8 cellular contexts compared by ENCODE assay signal in genomic region chr15:89358435-89358754, GRCh38. TPM values are rescaled to one million over a fixed set of nuclear protein-coding genes. Genes with fewer than 3 reads are reported as not detected.
DNase-seq lines count a peak whose midpoint lies in the region; ATAC-seq and TF ChIP-seq lines count a peak whose summit lies in the region.

No MANE protein-coding gene starts in this region.

- DNase-seq in colonic mucosa (no peak), trophoblast cell (no peak), NCI-H524 treated with DMSO at 0.1 percent for 48 hours (lab: John Stamatoyannopoulos, UW) (no peak), HUDEP-2 (lab: John Stamatoyannopoulos, UW; ENCODE audit: unreplicated experiment in 76 of 76) (no peak), midbrain (lab: John Stamatoyannopoulos, UW) (no peak)

- no peak overlapping the region for H4K91ac ChIP-seq in trophoblast cell (ENCODE audit: low read depth, low read length)

- intact Hi-C loops in colonic mucosa (cut with DNase I): loop anchor here (2.0 to 10.0 kb wide), 2 partner anchors 72 to 196 kb away; no protein-coding TSS in a partner anchor

- H2BK12ac ChIP-seq in trophoblast cell (ENCODE audit: low read length): no peak overlapping the region

- peak overlapping the region; percentile 96 for H3K4me2 ChIP-seq in trophoblast cell (ENCODE audit: low read length)

- H2BK5ac ChIP-seq in trophoblast cell (ENCODE audit: low read depth, low read length, poor library complexity): no peak overlapping the region

- peaks cover 58% of the 10 kb centered on the region for H3K27me3 Mint-ChIP-seq in IgD-negative memory B cell

- H3K36me3 Mint-ChIP-seq in IgD-negative memory B cell: no peaks in the 10 kb centered on the region

- H3K4me1 ChIP-seq in colonic mucosa (peaks cover 9% of the 10 kb centered on the region), trophoblast cell (ENCODE audit: control insufficient read depth in 1 of 2, insufficient read depth in 2 of 2, low read length in 2 of 2) (no peaks in the 10 kb centered on the region)

- peak overlapping the region; percentile 61 to 88 (median 84) for H3K4me3 Mint-ChIP-seq in IgD-negative memory B cell

- H4K8ac ChIP-seq in trophoblast cell (ENCODE audit: low read depth, low read length): no peak overlapping the region

- H3K27ac Mint-ChIP-seq in IgD-negative memory B cell: peak overlapping the region; percentile 22 to 83 (median 71)

- ATAC-seq in GM18907 (IDR thresholded peaks at IDR 0.05; ENCODE audit: unreplicated experiment): peak; percentile 6
- no peak for ATAC-seq in HG03442 (IDR thresholded peaks at IDR 0.05; ENCODE audit: unreplicated experiment)

- H3K36me3 ChIP-seq in colonic mucosa: no peaks in the 10 kb centered on the region
- no peaks in the 10 kb centered on the region for H3K36me3 ChIP-seq in trophoblast cell (ENCODE audit: control insufficient read depth in 1 of 2, insufficient read depth in 2 of 2, low read length in 2 of 2)

- no peak overlapping the region for H2AFZ ChIP-seq in trophoblast cell (ENCODE audit: insufficient read depth, low read length, poor library complexity)

- H2AK5ac ChIP-seq in trophoblast cell (ENCODE audit: low read length): no peak overlapping the region

- no peaks in the 10 kb centered on the region for H3K9me3 Mint-ChIP-seq in IgD-negative memory B cell

- no CpG with 5 or more reads among the region's 16 CpGs for WGBS in trophoblast cell (ENCODE audit: extremely low coverage, insufficient coverage, insufficient read length)

- H3K23ac ChIP-seq in trophoblast cell (ENCODE audit: low read length): no peak overlapping the region

- no peak overlapping the region for H3K14ac ChIP-seq in trophoblast cell (ENCODE audit: low read length)

- H3K79me1 ChIP-seq in trophoblast cell (ENCODE audit: low read length): no peaks in the 10 kb centered on the region

- no peak for TF ChIP-seq CTCF in colonic mucosa (IDR thresholded peaks at IDR 0.05)

- no peaks in the 10 kb centered on the region for H3K9me3 ChIP-seq in colonic mucosa
- peaks cover 8% of the 10 kb centered on the region for H3K9me3 ChIP-seq in trophoblast cell (ENCODE audit: insufficient read depth, low read depth, low read length)

- H3K4me1 Mint-ChIP-seq in IgD-negative memory B cell: peaks cover 0 to 17% (median 8%) of the 10 kb centered on the region in 3 donors

- no peak overlapping the region for H3K18ac ChIP-seq in trophoblast cell (ENCODE audit: low read length)

- no peak overlapping the region for H4K12ac ChIP-seq in trophoblast cell (ENCODE audit: low read depth, low read length)

- peak overlapping the region; percentile 29 for H3K4me3 ChIP-seq in colonic mucosa
- H3K4me3 ChIP-seq in trophoblast cell (ENCODE audit: low read depth, low read length): no peak overlapping the region

- H3K27me3 ChIP-seq in colonic mucosa: peaks cover 51% of the 10 kb centered on the region
- peaks cover 55% of the 10 kb centered on the region for H3K27me3 ChIP-seq in trophoblast cell (ENCODE audit: insufficient read depth, low read length)

- H2BK120ac ChIP-seq in trophoblast cell (ENCODE audit: insufficient read depth, low read length, poor library complexity): no peak overlapping the region

- H3K4ac ChIP-seq in trophoblast cell (ENCODE audit: low read depth, low read length): no peak overlapping the region

- H3K27ac ChIP-seq in colonic mucosa: no peak overlapping the region
- no peak overlapping the region for H3K27ac ChIP-seq in trophoblast cell (ENCODE audit: low read depth, low read length)

- H3K9ac ChIP-seq in colonic mucosa (ENCODE audit: low read depth in 2 of 2, low read length in 2 of 2) (no peak overlapping the region), trophoblast cell (ENCODE audit: low read length) (no peak overlapping the region)

- H3K79me2 ChIP-seq in trophoblast cell (ENCODE audit: control insufficient read depth, insufficient read depth, low read length, poor library complexity): no peaks in the 10 kb centered on the region

RNA-seq across cellular contexts. Expression of gene POLG, which starts 23.8 kb away (rescaled TPM):
- 46.5 TPM for polyA plus RNA-seq in IgD-negative memory B cell
- total RNA-seq in colonic mucosa: 10 to 100 TPM; 70.8 to 86.8 TPM
- 27.9 and 28.6 TPM in 2 replicates for polyA plus RNA-seq in trophoblast cell (2013)
